Comparison of ENCODE assay signal across 8 cellular contexts in the genomic region with DNA sequence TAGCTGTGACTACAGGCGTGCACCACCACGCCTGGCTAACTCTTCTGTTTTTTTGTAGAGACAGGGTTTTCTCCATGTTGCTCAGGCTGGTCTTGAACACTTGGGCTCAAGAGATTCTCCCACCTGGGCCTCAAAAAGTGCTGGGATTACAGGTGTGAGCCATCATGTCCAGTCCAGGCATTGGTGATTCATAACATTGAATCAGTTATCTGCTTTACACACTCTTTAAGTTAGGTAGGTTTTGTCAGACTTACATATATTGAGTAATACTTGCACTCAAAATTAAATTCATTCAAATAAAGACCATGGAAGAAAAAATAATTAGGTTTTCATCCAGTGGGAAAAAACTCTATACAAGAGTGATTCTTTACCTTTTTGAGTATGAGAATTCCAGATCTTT.
"Had no signal": no experiment of that assay in that cellular context is flagged by ENCODE, and none has a peak within 500 bp of the region (broad histone marks: within the 10 kb centered on the region; RNA-seq: fewer than 3 reads in every experiment).

No MANE protein-coding gene starts in this region.

- DNase-seq: GDM1, GF-D8 had no signal

- FAIRE-seq: G401.6, GM12878, GM12891, GM12892, GM18507, GM19239 had no signal

- H3K4me3 ChIP-seq: GM12878 had no signal

- ATAC-seq: GM12878 had no signal
